Comparison of ENCODE assay signal across 8 cellular contexts in the genomic region with DNA sequence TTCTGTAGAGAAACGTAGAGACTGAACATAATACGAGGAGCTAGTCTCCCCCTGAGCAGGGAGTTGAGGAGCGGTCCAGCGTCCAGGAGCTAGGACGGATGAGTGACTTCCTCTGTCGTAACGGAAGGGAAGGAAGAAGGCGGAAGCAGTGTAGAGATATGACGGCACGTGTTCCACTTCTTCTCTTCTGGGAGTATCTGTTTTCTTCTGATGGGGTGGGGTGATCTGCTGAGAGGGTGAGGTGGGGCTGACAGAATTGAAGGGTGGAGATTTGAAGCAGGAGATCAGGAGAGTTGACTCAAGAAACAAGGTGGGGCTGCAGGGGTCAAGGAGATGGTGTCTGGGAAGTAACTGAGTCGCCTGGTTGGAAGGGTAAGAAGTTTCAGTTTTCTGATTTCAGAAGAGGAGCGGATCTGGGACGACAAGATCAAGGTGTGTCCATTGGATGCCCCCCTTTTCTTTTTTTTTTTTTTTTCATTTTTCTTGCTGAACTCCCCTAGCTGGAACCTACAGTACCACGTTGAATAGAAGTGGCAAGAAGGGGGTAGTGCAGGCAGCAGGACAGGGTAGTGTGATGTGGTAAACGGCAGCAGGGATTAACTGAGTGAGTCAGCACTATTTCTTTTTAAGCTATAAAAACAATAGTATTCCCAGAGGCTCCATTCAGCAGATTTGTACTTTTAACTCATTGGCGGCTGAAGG. TPM values are rescaled to one million over a fixed set of nuclear protein-coding genes. Genes with fewer than 3 reads are reported as not detected.
A peak's percentile ranks its signal among the peaks of the same experiment; 100 is the strongest.
DNase-seq lines count a peak whose midpoint lies in the region; ATAC-seq and TF ChIP-seq lines count a peak whose summit lies in the region.

No MANE protein-coding gene starts in this region.

- peak overlapping the region; percentile 54 to 91 (median 86) for H3K4me3 Mint-ChIP-seq in naive B cell

- H3K36me3 Mint-ChIP-seq in naive B cell: peaks cover 0 to 15% of the 10 kb centered on the region in 2 donors

- POLR2A ChIA-PET in GM10248 (lab: Yijun Ruan, JAX): no interaction called here

- no peak overlapping the region for H3K4me3 ChIP-seq in choroid plexus epithelial cell (ENCODE audit: low read depth, low read length)

- peak; percentile 14 for TF ChIP-seq CTCF in choroid plexus epithelial cell (conservative IDR thresholded peaks at IDR 0.05; ENCODE audit: low read depth, low read length)
- TF ChIP-seq CTCF in GM10248 (IDR thresholded peaks at IDR 0.05; ENCODE audit: control extremely low read depth, extremely low read depth, low read depth, missing control alignments): no peak

- ATAC-seq in naive B cell (ENCODE audit: low read depth in 2 of 2) (peak; percentile 47 to 61), GM18858 (IDR thresholded peaks at IDR 0.05; ENCODE audit: unreplicated experiment) (no peak)

- CTCF ChIA-PET in GM10248 (lab: Yijun Ruan, JAX): interaction anchor here (1.0 to 5.7 kb wide), 6 partner anchors 9 to 647 kb away, joined by 3 to 66 read pairs (median 6); no protein-coding TSS in a partner anchor

- peak; percentile 29 for DNase-seq in CMK (ENCODE audit: low read depth)
- peak; percentile 7 to 47 for DNase-seq in NOMO-1 (lab: John Stamatoyannopoulos, UW; ENCODE audit: unreplicated experiment in 2 of 2)
- peak; percentile 61 for DNase-seq in choroid plexus epithelial cell (ENCODE audit: low read depth)
- no peak for DNase-seq in naive B cell
- no peak for DNase-seq in ecto neural progenitor cell (ENCODE audit: low spot score)
- no peak for DNase-seq in COLO668 (lab: John Stamatoyannopoulos, UW; ENCODE audit: unreplicated experiment)
- no peak for DNase-seq in GM10248 (ENCODE audit: extremely low spot score)

- H3K9me3 Mint-ChIP-seq in naive B cell: peaks cover 0 to 11% (median 0%) of the 10 kb centered on the region in 7 donors

- peaks cover 5 to 26% (median 7%) of the 10 kb centered on the region in 3 donors for H3K27me3 Mint-ChIP-seq in naive B cell

- peaks cover 15 to 20% (median 16%) of the 10 kb centered on the region in 3 donors for H3K4me1 Mint-ChIP-seq in naive B cell

- H3K27ac Mint-ChIP-seq in naive B cell: peak overlapping the region in 3 of 6 donors; percentile 24 to 88 (median 29)

RNA-seq across cellular contexts. Expression of gene SETD7, which starts 50.7 kb away (rescaled TPM):
- polyA plus RNA-seq in naive B cell (ENCODE audit: low read depth in 6 of 6): 10 to 100 TPM in 4 of 6 donors, 1 to 10 TPM in 2; 6.2 to 18.2 (median 11.9) TPM

RNA-seq across cellular contexts. Expression of gene MGST2, which starts 58.9 kb away (rescaled TPM):
- polyA plus RNA-seq in naive B cell (ENCODE audit: low read depth in 6 of 6): 1 to 10 TPM; 1.0 to 7.9 (median 2.9) TPM

Comparison
In these comparisons a context has a peak if more than half of its experiments do, and no peak if none do; other contexts are left out.
1. DNase-seq: peak in CMK (single experiment), NOMO-1 (2 of 2) and choroid plexus epithelial cell (single experiment); none in naive B cell (single experiment), ecto neural progenitor cell (single experiment), COLO668 (single experiment) and GM10248 (single experiment).